In genomic region chr11:115173136-115173535, GRCh38 we compare ENCODE assay signal across 8 cellular contexts.
"Had no signal": no experiment of that assay in that cellular context is flagged by ENCODE, and none has a peak within 500 bp of the region (broad histone marks: within the 10 kb centered on the region; RNA-seq: fewer than 3 reads in every experiment).

No MANE protein-coding gene starts in this region.

- H3K4me3 ChIP-seq: GM23248, K562 had no signal

- H3K4me3 Mint-ChIP-seq: H9 had no signal

- H3K27ac ChIP-seq: GM23248 had no signal

- FAIRE-seq: H54, HTR-8/SVneo, K562 had no signal

- H2AFZ ChIP-seq: GM23248 had no signal

- H3K9ac ChIP-seq: GM23248 had no signal

- ATAC-seq: K562 had no signal

- H3K9me3 Mint-ChIP-seq: H9 had no signal

- DNase-seq: GM23248, GOT3, H9, HCEC 1CT, KG1 had no signal
